ENCODE assay signal across 8 cellular contexts in genomic region chr13:97212540-97213146, GRCh38. TPM values are rescaled to one million over a fixed set of nuclear protein-coding genes. Genes with fewer than 3 reads are reported as not detected.
A peak's percentile ranks its signal among the peaks of the same experiment; 100 is the strongest.
DNase-seq lines count a peak whose midpoint lies in the region; ATAC-seq and TF ChIP-seq lines count a peak whose summit lies in the region.

No MANE protein-coding gene starts in this region.

- H3K9me3 ChIP-seq in heart right ventricle = no peaks in the 10 kb centered on the region
- no peaks in the 10 kb centered on the region for H3K9me3 ChIP-seq in testis

- no peak overlapping the region for H3K4me3 ChIP-seq in GM12864 (ENCODE audit: low read depth, low read length)
- no peak overlapping the region for H3K4me3 ChIP-seq in heart right ventricle
- H3K4me3 ChIP-seq in testis = no peak overlapping the region

- H3K4me1 ChIP-seq in heart right ventricle (peaks cover 0 to 25% (median 0%) of the 10 kb centered on the region in 9 donors), testis (no peaks in the 10 kb centered on the region)

- TF ChIP-seq CTCF in GM12864 (IDR thresholded peaks at IDR 0.05; ENCODE audit: low read depth, low read length, missing control alignments) (peak; percentile 64), heart right ventricle (IDR thresholded peaks at IDR 0.05) (peak; percentile 16 to 65 (median 51)), testis (IDR thresholded peaks at IDR 0.05) (peak in 2 of 3 experiments; percentile 9 to 35)

- intact Hi-C loops in heart right ventricle (cut with DNase I) (loop anchor here in 7 of 10 donors (1.0 to 10.0 kb wide), 5 partner anchors 100 to 188 kb away; no protein-coding TSS in a partner anchor), testis (cut with DNase I; ENCODE audit: low total_unique reads) (no loop called here)

- peaks cover 0 to 14% (median 0%) of the 10 kb centered on the region in 7 donors for H3K27me3 ChIP-seq in heart right ventricle
- H3K27me3 ChIP-seq in testis = no peaks in the 10 kb centered on the region

- WGBS in heart right ventricle, 2 donors = 76 to 81% methylated on average over 5 of the region's 5 CpGs
- 81 to 82% methylated on average over 5 of the region's 5 CpGs for WGBS in testis, 2 donors

- DNase-seq in GM12864 (ENCODE audit: low read depth) = no peak
- DNase-seq in SW480 (ENCODE audit: low spot score) = peak; percentile 24
- DNase-seq in heart right ventricle = no peak
- peak; percentile 47 for DNase-seq in testis
- no peak for DNase-seq in activated CD4-positive, alpha-beta T cell treated with anti-CD3 and anti-CD28 coated beads for 1 hour

- no peak for TF ChIP-seq POLR2A in testis (IDR thresholded peaks at IDR 0.05)

- no peak overlapping the region for H3K27ac ChIP-seq in heart right ventricle
- H3K27ac ChIP-seq in testis = peak overlapping the region in 1 of 2 donors; percentile 21

- peak; percentile 52 for ATAC-seq in HG03521 (IDR thresholded peaks at IDR 0.05; ENCODE audit: unreplicated experiment)
- peak in 4 of 8 donors; percentile 65 to 80 (median 70) for ATAC-seq in heart right ventricle
- ATAC-seq in HG03571 (IDR thresholded peaks at IDR 0.05; ENCODE audit: unreplicated experiment) = no peak
- no peak for ATAC-seq in HG03175 (IDR thresholded peaks at IDR 0.05; ENCODE audit: unreplicated experiment)

- H3K36me3 ChIP-seq in heart right ventricle (no peaks in the 10 kb centered on the region), testis (ENCODE audit: low read depth, missing control alignments) (no peaks in the 10 kb centered on the region)

RNA-seq across cellular contexts. Expression of gene MBNL2, which starts 9.5 kb away (rescaled TPM):
- total RNA-seq in heart right ventricle (10 to 100 TPM; 59.7 to 95.0 (median 85.2) TPM), testis (10 to 100 TPM; 69.4 to 83.0 TPM)
- polyA plus RNA-seq in heart right ventricle (10 to 100 TPM; 17.2 to 18.7 TPM), testis (ENCODE audit: insufficient read depth, low read depth, low replicate concordance) (21.5 TPM)

Comparison
In these comparisons a context has a peak if more than half of its experiments do, and no peak if none do; other contexts are left out.
1. DNase-seq: peak in SW480 (single experiment) and testis (single experiment); none in GM12864 (single experiment), heart right ventricle (0 of 2) and activated CD4-positive, alpha-beta T cell treated with anti-CD3 and anti-CD28 coated beads for 1 hour (single experiment).
2. Peak in every context shown above with its lines, with median percentiles within 50 percentile points of each other: CTCF ChIP-seq.